2 cellular contexts compared by ENCODE assay signal in the genomic region with DNA sequence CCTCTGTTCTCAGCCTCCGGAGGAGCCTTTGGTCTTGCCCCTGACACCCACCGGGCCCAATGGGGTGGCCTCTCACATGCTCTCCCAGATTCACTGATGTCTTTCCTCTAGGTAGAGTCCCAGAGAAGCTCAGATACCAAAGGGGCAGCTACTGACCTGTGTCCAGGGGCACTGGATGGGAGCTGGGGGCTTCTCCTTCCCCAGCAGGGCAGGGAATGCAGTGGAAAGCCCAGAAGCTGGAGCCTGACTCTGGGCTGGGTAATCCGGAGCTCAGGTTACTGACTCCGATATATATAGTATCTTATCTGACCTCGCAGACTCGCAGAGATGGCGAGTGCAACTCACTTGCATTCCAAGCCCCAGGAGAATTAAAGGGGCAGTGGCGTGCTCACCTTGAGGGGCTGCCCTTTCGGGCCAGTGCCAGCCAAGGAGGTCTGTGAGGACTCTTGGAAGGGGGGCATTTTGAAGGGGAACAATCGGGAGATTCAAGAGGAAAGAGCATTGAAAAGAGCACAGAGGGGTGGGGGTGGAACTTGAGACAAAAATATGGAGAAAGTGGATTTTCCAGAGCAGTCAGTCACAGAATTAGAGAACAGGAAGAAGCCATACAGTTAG.
TF ChIP-seq lines count a peak whose summit lies in the region.

No MANE protein-coding gene starts in this region.

TF ChIP-seq in IMR-90, 13 proteins besides CTCF, POLR2A, EP300 and RAD21:
- TF ChIP-seq BHLHE40 (IDR thresholded peaks at IDR 0.05; ENCODE audit: low read depth, low read length) = no peak
- no peak for TF ChIP-seq SMC3 (IDR thresholded peaks at IDR 0.05; ENCODE audit: low read depth, low read length)
- no peak for TF ChIP-seq RCOR1 (IDR thresholded peaks at IDR 0.05; ENCODE audit: insufficient replicate concordance, low read length)
- no peak for TF ChIP-seq MAFK (IDR thresholded peaks at IDR 0.05; ENCODE audit: low read depth, low read length)
- TF ChIP-seq CEBPB (IDR thresholded peaks at IDR 0.05; ENCODE audit: low read depth, low read length) = no peak
- TF ChIP-seq, protein P1, sequence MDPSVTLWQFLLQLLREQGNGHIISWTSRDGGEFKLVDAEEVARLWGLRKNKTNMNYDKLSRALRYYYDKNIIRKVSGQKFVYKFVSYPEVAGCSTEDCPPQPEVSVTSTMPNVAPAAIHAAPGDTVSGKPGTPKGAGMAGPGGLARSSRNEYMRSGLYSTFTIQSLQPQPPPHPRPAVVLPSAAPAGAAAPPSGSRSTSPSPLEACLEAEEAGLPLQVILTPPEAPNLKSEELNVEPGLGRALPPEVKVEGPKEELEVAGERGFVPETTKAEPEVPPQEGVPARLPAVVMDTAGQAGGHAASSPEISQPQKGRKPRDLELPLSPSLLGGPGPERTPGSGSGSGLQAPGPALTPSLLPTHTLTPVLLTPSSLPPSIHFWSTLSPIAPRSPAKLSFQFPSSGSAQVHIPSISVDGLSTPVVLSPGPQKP (IDR thresholded peaks at IDR 0.05; ENCODE audit: borderline replicate concordance, low read depth, low read length) = no peak
- no peak for TF ChIP-seq FOS (IDR thresholded peaks at IDR 0.05; ENCODE audit: low read depth, low read length)
- TF ChIP-seq CHD1 (IDR thresholded peaks at IDR 0.05; ENCODE audit: low read depth, low read length) = no peak
- no peak for TF ChIP-seq MAZ (IDR thresholded peaks at IDR 0.05; ENCODE audit: borderline replicate concordance, low read depth, low read length)
- no peak for TF ChIP-seq NFE2L2 (IDR thresholded peaks at IDR 0.05; ENCODE audit: low read depth, low read length)
- TF ChIP-seq RFX5 (IDR thresholded peaks at IDR 0.05; ENCODE audit: low read depth, low read length) = no peak
- TF ChIP-seq, protein P2, sequence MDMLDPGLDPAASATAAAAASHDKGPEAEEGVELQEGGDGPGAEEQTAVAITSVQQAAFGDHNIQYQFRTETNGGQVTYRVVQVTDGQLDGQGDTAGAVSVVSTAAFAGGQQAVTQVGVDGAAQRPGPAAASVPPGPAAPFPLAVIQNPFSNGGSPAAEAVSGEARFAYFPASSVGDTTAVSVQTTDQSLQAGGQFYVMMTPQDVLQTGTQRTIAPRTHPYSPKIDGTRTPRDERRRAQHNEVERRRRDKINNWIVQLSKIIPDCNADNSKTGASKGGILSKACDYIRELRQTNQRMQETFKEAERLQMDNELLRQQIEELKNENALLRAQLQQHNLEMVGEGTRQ (IDR thresholded peaks at IDR 0.05; ENCODE audit: low read depth, low read length) = no peak
- no peak for TF ChIP-seq MXI1 (IDR thresholded peaks at IDR 0.05; ENCODE audit: borderline replicate concordance, low read depth, low read length)
TF ChIP-seq in IMR-90: peak in this region for 0.

TF ChIP-seq in K562, 482 proteins besides CTCF, POLR2A, EP300 and RAD21 (continues in another document):
- TF ChIP-seq ARID1B (IDR thresholded peaks at IDR 0.05) (peak; percentile 85), MEF2A (IDR thresholded peaks at IDR 0.05; ENCODE audit: control insufficient read depth, low read depth, low read length) (peak; percentile 82), TBL1XR1 (IDR thresholded peaks at IDR 0.05; ENCODE audit: low read length in 2 of 2) (peak in 1 of 2 experiments; percentile 47; a peak in 1 of 4 replicates), NR2C2 (CRISPR knock-in tag; IDR thresholded peaks at IDR 0.05) (no peak), NR2C2 (tag; IDR thresholded peaks at IDR 0.05) (0 out of 2 replicates have a peak, but pooled peaks have one; percentile 24), SIN3A (IDR thresholded peaks at IDR 0.05; ENCODE audit: borderline replicate concordance in 2 of 2, control insufficient read depth in 1 of 2, low read depth in 2 of 2, low read length in 2 of 2) (0 out of 4 replicates have a peak, but pooled peaks of 1 of the 2 experiments have one; percentile 17), ZFX (CRISPR knock-in tag; IDR thresholded peaks at IDR 0.05) (peak; percentile 23; the same call in 1 of the 2 replicates), IFI16 (CRISPR knock-in tag; IDR thresholded peaks at IDR 0.05) (no peak), CBFA2T3 (IDR thresholded peaks at IDR 0.05) (peak; percentile 79), SUPT5H (IDR thresholded peaks at IDR 0.05) (no peak), JUND (IDR thresholded peaks at IDR 0.05; ENCODE audit: borderline replicate concordance, low read depth, low read length) (peak; percentile 41), JUND (tag; IDR thresholded peaks at IDR 0.05; ENCODE audit: borderline replicate concordance, low read depth, low read length) (no peak; the same call in 2 of the 3 replicates), TAF7 (tag; IDR thresholded peaks at IDR 0.05) (no peak), RBM17 (IDR thresholded peaks at IDR 0.05; ENCODE audit: borderline replicate concordance, low read depth, low read length) (no peak), MIER1 (IDR thresholded peaks at IDR 0.05; ENCODE audit: low read depth) (no peak), FOSL1 (tag; conservative IDR thresholded peaks at IDR 0.05) (0 out of 2 replicates have a peak, but pooled peaks have one; percentile 17), RBFOX2 (IDR thresholded peaks at IDR 0.05; ENCODE audit: low read depth, low read length) (0 out of 2 replicates have a peak, but pooled peaks have one; percentile 19), ZEB2 (IDR thresholded peaks at IDR 0.05) (peak; percentile 84), SMARCB1 (IDR thresholded peaks at IDR 0.05; ENCODE audit: insufficient read length, low read depth) (no peak), MTA3 (IDR thresholded peaks at IDR 0.05; ENCODE audit: borderline replicate concordance) (0 out of 2 replicates have a peak, but pooled peaks have one; percentile 23), NFE2 (IDR thresholded peaks at IDR 0.05; ENCODE audit: low read depth) (no peak), MYC (IDR thresholded peaks at IDR 0.05; ENCODE audit: low read depth, low read length) (peak; percentile 60), MYC (CRISPR knock-in tag; IDR thresholded peaks at IDR 0.05; ENCODE audit: borderline replicate concordance, low read depth) (no peak), CREB1 (IDR thresholded peaks at IDR 0.05) (0 out of 2 replicates have a peak, but pooled peaks have one; percentile 38), CREB1 (CRISPR knock-in tag; IDR thresholded peaks at IDR 0.05) (0 out of 2 replicates have a peak, but pooled peaks have one; percentile 21), TOE1 (IDR thresholded peaks at IDR 0.05; ENCODE audit: borderline replicate concordance) (peak; percentile 35; the same call in 1 of the 2 replicates), TOE1 (CRISPR knock-in tag; IDR thresholded peaks at IDR 0.05; ENCODE audit: borderline replicate concordance, low read depth) (no peak), ATF7 (IDR thresholded peaks at IDR 0.05) (peak; percentile 34; the same call in 1 of the 2 replicates), LEF1 (IDR thresholded peaks at IDR 0.05) (0 out of 2 replicates have a peak, but pooled peaks have one; percentile 72), STAT5A (IDR thresholded peaks at IDR 0.05; ENCODE audit: borderline replicate concordance, low read length) (peak; percentile 43; the same call in 1 of the 2 replicates), NBN (IDR thresholded peaks at IDR 0.05; ENCODE audit: low read depth) (0 out of 2 replicates have a peak, but pooled peaks have one; percentile 31), GATA2 (CRISPR knock-in tag; IDR thresholded peaks at IDR 0.05) (peak; percentile 29; the same call in 1 of the 2 replicates), ARNT (IDR thresholded peaks at IDR 0.05) (0 out of 4 replicates have a peak, but pooled peaks of 1 of the 2 experiments have one; percentile 52), RCOR1 (IDR thresholded peaks at IDR 0.05; ENCODE audit: borderline replicate concordance in 1 of 2, low read depth in 2 of 2, low read length in 2 of 2) (peak in 1 of 2 experiments; percentile 50; a peak in 2 of 4 replicates), CBFA2T2 (conservative IDR thresholded peaks at IDR 0.05) (peak; percentile 61), SMARCC2 (IDR thresholded peaks at IDR 0.05; ENCODE audit: low read depth) (peak; percentile 61; the same call in 1 of the 2 replicates), PML (IDR thresholded peaks at IDR 0.05; ENCODE audit: low read length) (peak; percentile 41; the same call in 1 of the 2 replicates), KDM5B (IDR thresholded peaks at IDR 0.05; ENCODE audit: insufficient replicate concordance, low read depth, low read length) (peak; percentile 40), ETV5 (CRISPR knock-in tag; IDR thresholded peaks at IDR 0.05; ENCODE audit: low read depth) (no peak), CTBP1 (IDR thresholded peaks at IDR 0.05; ENCODE audit: borderline replicate concordance) (peak; percentile 75), MTA2 (IDR thresholded peaks at IDR 0.05; ENCODE audit: low read depth) (peak; percentile 30; the same call in 1 of the 2 replicates), SMARCA4 (IDR thresholded peaks at IDR 0.05) (peak; percentile 70), ZNF175 (CRISPR knock-in tag; IDR thresholded peaks at IDR 0.05; ENCODE audit: low read depth) (0 out of 2 replicates have a peak, but pooled peaks have one; percentile 39), XRCC5 (IDR thresholded peaks at IDR 0.05; ENCODE audit: low read depth, low read length) (0 out of 2 replicates have a peak, but pooled peaks have one; percentile 58), TBP (optimal IDR thresholded peaks at IDR 0.05; ENCODE audit: low read depth, low read length) (peak; percentile 9), TAL1 (IDR thresholded peaks at IDR 0.05) (peak; percentile 70), NFE2L1 (tag; IDR thresholded peaks at IDR 0.05; ENCODE audit: borderline replicate concordance, low read depth) (no peak), ZNF184 (CRISPR knock-in tag; IDR thresholded peaks at IDR 0.05) (no peak), GABPB2 (CRISPR knock-in tag; conservative IDR thresholded peaks at IDR 0.05) (no peak)
- TF ChIP-seq, protein P3, sequence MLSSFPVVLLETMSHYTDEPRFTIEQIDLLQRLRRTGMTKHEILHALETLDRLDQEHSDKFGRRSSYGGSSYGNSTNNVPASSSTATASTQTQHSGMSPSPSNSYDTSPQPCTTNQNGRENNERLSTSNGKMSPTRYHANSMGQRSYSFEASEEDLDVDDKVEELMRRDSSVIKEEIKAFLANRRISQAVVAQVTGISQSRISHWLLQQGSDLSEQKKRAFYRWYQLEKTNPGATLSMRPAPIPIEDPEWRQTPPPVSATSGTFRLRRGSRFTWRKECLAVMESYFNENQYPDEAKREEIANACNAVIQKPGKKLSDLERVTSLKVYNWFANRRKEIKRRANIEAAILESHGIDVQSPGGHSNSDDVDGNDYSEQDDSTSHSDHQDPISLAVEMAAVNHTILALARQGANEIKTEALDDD (IDR thresholded peaks at IDR 0.05) = peak; percentile 32; the same call in 1 of the 2 replicates
- TF ChIP-seq, protein P4, sequence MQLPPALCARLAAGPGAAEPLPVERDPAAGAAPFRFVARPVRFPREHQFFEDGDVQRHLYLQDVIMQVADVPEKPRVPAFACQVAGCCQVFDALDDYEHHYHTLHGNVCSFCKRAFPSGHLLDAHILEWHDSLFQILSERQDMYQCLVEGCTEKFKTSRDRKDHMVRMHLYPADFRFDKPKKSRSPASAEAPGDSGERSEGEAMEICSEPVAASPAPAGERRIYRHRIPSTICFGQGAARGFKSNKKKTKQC (CRISPR knock-in tag; IDR thresholded peaks at IDR 0.05) = 0 out of 2 replicates have a peak, but pooled peaks have one; percentile 7
- TF ChIP-seq, protein P5, sequence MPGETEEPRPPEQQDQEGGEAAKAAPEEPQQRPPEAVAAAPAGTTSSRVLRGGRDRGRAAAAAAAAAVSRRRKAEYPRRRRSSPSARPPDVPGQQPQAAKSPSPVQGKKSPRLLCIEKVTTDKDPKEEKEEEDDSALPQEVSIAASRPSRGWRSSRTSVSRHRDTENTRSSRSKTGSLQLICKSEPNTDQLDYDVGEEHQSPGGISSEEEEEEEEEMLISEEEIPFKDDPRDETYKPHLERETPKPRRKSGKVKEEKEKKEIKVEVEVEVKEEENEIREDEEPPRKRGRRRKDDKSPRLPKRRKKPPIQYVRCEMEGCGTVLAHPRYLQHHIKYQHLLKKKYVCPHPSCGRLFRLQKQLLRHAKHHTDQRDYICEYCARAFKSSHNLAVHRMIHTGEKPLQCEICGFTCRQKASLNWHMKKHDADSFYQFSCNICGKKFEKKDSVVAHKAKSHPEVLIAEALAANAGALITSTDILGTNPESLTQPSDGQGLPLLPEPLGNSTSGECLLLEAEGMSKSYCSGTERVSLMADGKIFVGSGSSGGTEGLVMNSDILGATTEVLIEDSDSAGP (CRISPR knock-in tag; IDR thresholded peaks at IDR 0.05) = peak; percentile 93
- TF ChIP-seq, protein P6, sequence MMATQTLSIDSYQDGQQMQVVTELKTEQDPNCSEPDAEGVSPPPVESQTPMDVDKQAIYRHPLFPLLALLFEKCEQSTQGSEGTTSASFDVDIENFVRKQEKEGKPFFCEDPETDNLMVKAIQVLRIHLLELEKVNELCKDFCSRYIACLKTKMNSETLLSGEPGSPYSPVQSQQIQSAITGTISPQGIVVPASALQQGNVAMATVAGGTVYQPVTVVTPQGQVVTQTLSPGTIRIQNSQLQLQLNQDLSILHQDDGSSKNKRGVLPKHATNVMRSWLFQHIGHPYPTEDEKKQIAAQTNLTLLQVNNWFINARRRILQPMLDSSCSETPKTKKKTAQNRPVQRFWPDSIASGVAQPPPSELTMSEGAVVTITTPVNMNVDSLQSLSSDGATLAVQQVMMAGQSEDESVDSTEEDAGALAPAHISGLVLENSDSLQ (IDR thresholded peaks at IDR 0.05) = peak; percentile 58
- TF ChIP-seq, protein P7, sequence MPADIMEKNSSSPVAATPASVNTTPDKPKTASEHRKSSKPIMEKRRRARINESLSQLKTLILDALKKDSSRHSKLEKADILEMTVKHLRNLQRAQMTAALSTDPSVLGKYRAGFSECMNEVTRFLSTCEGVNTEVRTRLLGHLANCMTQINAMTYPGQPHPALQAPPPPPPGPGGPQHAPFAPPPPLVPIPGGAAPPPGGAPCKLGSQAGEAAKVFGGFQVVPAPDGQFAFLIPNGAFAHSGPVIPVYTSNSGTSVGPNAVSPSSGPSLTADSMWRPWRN (IDR thresholded peaks at IDR 0.05; ENCODE audit: low read depth) = 0 out of 2 replicates have a peak, but pooled peaks have one; percentile 28
- TF ChIP-seq, protein P8, sequence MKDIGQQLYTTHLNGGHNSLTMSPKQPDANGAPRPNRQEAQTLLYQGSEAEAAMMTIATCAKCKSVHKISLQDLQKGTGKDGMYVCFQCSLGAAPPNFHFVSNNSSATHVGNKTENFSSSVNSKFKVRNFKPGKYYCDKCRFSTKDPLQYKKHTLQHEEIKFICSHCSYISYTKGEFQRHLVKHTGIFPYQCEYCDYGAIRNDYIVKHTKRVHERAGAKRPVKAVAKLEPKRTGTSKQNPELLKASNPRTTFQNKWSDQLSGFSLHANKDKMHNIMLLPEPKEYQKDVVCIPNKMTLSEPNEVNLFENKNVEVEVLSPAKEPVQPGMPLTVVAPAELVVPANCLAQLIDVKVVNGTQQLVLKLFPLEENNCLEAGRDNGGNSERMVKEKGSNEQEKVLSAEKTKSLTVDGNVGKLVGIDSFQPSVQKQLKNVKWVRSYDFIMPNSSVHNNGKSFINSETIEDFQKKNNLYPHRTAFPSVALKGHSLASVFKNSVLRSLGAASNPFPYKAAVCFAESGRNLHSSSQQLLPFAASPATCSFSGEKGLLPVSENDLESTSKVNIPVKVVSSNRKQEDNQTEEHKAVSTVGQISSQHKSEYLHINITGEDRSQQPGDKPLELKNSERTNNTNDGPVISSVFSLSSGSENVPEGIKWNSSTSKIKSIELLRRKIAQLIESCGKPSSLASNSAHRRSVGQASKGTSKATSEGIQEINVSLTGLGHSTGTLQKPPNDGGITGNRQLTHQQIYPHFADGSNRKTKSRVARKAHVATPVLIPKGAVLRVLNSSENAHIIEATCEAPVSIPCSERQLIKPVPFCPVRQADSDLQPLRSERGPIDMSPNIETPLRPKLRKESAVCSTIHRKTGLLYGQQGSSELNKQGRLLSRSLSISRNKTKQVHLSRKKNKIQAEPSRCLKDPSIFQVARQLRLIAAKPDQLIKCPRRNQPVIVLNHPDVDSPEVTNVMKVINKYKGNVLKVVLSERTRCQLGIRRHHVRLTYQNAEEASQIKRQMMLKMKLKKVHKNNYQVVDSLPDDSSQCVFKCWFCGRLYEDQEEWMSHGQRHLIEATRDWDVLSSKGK (CRISPR knock-in tag; IDR thresholded peaks at IDR 0.05) = no peak
